Comparison of ENCODE assay signal across 1 cellular context in the genomic region with DNA sequence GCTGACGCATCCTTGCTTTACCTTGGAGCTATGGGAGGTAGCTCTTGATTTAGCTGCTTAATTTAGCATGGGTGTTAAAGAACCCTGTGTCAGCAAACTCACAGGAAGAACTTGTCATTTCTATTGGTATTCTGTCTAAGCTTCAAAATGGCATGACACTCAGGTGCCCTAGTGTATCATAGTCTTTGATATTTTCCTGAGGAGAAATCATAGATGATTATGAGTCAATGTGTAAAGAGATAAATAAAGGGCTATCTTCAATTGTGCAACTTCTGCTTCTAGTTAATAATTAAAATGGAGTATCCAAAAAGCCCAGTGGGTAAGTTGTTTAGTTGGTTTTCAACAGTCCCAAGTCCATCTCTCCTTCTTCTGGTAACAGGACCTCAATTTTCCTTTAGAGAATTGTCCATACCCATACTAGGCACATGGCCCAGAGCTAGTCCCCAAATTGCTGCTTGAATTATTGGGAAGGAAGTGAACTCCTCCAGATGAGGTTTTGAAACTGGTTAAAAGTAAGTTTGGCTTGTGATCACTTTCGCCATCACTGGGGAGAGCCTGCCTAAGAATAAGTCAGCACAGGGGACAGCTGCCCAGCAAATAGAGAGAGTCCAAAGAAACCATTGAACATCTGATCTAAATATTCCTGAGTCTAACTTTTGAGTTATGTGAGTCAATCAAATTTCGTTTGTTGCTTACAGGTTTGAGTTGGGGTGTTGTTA.
TF ChIP-seq lines count a peak whose summit lies in the region.

No MANE protein-coding gene starts in this region.

TF ChIP-seq in GM12878, 131 proteins besides CTCF, POLR2A, EP300 and RAD21 (continued from another document and continues in another):
- TF ChIP-seq, protein P1, sequence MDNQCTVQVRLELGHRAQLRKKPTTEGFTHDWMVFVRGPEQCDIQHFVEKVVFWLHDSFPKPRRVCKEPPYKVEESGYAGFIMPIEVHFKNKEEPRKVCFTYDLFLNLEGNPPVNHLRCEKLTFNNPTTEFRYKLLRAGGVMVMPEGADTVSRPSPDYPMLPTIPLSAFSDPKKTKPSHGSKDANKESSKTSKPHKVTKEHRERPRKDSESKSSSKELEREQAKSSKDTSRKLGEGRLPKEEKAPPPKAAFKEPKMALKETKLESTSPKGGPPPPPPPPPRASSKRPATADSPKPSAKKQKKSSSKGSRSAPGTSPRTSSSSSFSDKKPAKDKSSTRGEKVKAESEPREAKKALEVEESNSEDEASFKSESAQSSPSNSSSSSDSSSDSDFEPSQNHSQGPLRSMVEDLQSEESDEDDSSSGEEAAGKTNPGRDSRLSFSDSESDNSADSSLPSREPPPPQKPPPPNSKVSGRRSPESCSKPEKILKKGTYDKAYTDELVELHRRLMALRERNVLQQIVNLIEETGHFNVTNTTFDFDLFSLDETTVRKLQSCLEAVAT (IDR thresholded peaks at IDR 0.05) = no peak
- 0 out of 4 replicates have a peak, but pooled peaks of 1 of the 2 experiments have one; percentile 12 for TF ChIP-seq BHLHE40 (IDR thresholded peaks at IDR 0.05; ENCODE audit: borderline replicate concordance in 1 of 2, low read depth in 2 of 2, low read length in 1 of 2)
- TF ChIP-seq MYB (IDR thresholded peaks at IDR 0.05; ENCODE audit: borderline replicate concordance, low read depth, low read length) = no peak
- TF ChIP-seq, protein P2, sequence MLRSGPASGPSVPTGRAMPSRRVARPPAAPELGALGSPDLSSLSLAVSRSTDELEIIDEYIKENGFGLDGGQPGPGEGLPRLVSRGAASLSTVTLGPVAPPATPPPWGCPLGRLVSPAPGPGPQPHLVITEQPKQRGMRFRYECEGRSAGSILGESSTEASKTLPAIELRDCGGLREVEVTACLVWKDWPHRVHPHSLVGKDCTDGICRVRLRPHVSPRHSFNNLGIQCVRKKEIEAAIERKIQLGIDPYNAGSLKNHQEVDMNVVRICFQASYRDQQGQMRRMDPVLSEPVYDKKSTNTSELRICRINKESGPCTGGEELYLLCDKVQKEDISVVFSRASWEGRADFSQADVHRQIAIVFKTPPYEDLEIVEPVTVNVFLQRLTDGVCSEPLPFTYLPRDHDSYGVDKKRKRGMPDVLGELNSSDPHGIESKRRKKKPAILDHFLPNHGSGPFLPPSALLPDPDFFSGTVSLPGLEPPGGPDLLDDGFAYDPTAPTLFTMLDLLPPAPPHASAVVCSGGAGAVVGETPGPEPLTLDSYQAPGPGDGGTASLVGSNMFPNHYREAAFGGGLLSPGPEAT (IDR thresholded peaks at IDR 0.05; ENCODE audit: low read depth) = no peak
- no peak for TF ChIP-seq CREB1 (IDR thresholded peaks at IDR 0.05; ENCODE audit: low read depth)
- no peak for TF ChIP-seq ZNF274 (IDR thresholded peaks at IDR 0.05; ENCODE audit: insufficient read depth, insufficient read length)
- TF ChIP-seq, protein P3, sequence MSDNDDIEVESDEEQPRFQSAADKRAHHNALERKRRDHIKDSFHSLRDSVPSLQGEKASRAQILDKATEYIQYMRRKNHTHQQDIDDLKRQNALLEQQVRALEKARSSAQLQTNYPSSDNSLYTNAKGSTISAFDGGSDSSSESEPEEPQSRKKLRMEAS (IDR thresholded peaks at IDR 0.05; ENCODE audit: low read depth, low read length) = no peak
- no peak for TF ChIP-seq TARDBP (IDR thresholded peaks at IDR 0.05; ENCODE audit: borderline replicate concordance)
- no peak for TF ChIP-seq BMI1 (IDR thresholded peaks at IDR 0.05; ENCODE audit: borderline replicate concordance)
- TF ChIP-seq BCL11A (IDR thresholded peaks at IDR 0.05; ENCODE audit: low read depth, low read length) = no peak
- TF ChIP-seq SUPT20H (IDR thresholded peaks at IDR 0.05; ENCODE audit: borderline replicate concordance, control insufficient read depth, low read depth, low read length) = no peak
- peak; percentile 35; the same call in 1 of the 2 replicates for TF ChIP-seq SPI1 (IDR thresholded peaks at IDR 0.05; ENCODE audit: borderline replicate concordance, insufficient read depth, low read depth, low read length)
- no peak for TF ChIP-seq ZNF207 (IDR thresholded peaks at IDR 0.05; ENCODE audit: borderline replicate concordance)
- TF ChIP-seq SREBF2 (IDR thresholded peaks at IDR 0.05; ENCODE audit: low read length) = no peak
- TF ChIP-seq ASH2L (IDR thresholded peaks at IDR 0.05; ENCODE audit: borderline replicate concordance, low read depth) = no peak
- TF ChIP-seq NR2C2 (IDR thresholded peaks at IDR 0.05; ENCODE audit: borderline replicate concordance, control insufficient read depth, insufficient read length, low read depth) = no peak
- TF ChIP-seq ZZZ3 (IDR thresholded peaks at IDR 0.05; ENCODE audit: control insufficient read depth, insufficient read length, low read depth) = no peak
- no peak for TF ChIP-seq RB1 (IDR thresholded peaks at IDR 0.05; ENCODE audit: borderline replicate concordance)
- TF ChIP-seq SRF (IDR thresholded peaks at IDR 0.05; ENCODE audit: low read depth in 2 of 2, low read length in 2 of 2) = no peak
- TF ChIP-seq WRNIP1 (IDR thresholded peaks at IDR 0.05; ENCODE audit: borderline replicate concordance, low read depth, low read length) = no peak
- no peak for TF ChIP-seq CBX5 (IDR thresholded peaks at IDR 0.05; ENCODE audit: low read depth)
- TF ChIP-seq, protein P4, sequence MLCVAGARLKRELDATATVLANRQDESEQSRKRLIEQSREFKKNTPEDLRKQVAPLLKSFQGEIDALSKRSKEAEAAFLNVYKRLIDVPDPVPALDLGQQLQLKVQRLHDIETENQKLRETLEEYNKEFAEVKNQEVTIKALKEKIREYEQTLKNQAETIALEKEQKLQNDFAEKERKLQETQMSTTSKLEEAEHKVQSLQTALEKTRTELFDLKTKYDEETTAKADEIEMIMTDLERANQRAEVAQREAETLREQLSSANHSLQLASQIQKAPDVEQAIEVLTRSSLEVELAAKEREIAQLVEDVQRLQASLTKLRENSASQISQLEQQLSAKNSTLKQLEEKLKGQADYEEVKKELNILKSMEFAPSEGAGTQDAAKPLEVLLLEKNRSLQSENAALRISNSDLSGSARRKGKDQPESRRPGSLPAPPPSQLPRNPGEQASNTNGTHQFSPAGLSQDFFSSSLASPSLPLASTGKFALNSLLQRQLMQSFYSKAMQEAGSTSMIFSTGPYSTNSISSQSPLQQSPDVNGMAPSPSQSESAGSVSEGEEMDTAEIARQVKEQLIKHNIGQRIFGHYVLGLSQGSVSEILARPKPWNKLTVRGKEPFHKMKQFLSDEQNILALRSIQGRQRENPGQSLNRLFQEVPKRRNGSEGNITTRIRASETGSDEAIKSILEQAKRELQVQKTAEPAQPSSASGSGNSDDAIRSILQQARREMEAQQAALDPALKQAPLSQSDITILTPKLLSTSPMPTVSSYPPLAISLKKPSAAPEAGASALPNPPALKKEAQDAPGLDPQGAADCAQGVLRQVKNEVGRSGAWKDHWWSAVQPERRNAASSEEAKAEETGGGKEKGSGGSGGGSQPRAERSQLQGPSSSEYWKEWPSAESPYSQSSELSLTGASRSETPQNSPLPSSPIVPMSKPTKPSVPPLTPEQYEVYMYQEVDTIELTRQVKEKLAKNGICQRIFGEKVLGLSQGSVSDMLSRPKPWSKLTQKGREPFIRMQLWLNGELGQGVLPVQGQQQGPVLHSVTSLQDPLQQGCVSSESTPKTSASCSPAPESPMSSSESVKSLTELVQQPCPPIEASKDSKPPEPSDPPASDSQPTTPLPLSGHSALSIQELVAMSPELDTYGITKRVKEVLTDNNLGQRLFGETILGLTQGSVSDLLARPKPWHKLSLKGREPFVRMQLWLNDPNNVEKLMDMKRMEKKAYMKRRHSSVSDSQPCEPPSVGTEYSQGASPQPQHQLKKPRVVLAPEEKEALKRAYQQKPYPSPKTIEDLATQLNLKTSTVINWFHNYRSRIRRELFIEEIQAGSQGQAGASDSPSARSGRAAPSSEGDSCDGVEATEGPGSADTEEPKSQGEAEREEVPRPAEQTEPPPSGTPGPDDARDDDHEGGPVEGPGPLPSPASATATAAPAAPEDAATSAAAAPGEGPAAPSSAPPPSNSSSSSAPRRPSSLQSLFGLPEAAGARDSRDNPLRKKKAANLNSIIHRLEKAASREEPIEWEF (IDR thresholded peaks at IDR 0.05; ENCODE audit: insufficient replicate concordance, low read depth, low read length) = no peak
- TF ChIP-seq KLF5 (IDR thresholded peaks at IDR 0.05; ENCODE audit: partially characterized antibody) = no peak
- TF ChIP-seq CREM (IDR thresholded peaks at IDR 0.05; ENCODE audit: low read depth) = no peak
- no peak for TF ChIP-seq NR2F1 (conservative IDR thresholded peaks at IDR 0.05)
- TF ChIP-seq MTA2 (IDR thresholded peaks at IDR 0.05; ENCODE audit: low read depth) = no peak
- no peak for TF ChIP-seq YY1 (IDR thresholded peaks at IDR 0.05; ENCODE audit: low read depth, low read length)
- TF ChIP-seq NRF1 (conservative IDR thresholded peaks at IDR 0.05; ENCODE audit: low read depth, low read length) = no peak
- peak; percentile 23; the same call in 1 of the 2 replicates for TF ChIP-seq ZNF24 (IDR thresholded peaks at IDR 0.05)
- no peak for TF ChIP-seq ESRRA (IDR thresholded peaks at IDR 0.05; ENCODE audit: low read length)
- TF ChIP-seq NFYA (IDR thresholded peaks at IDR 0.05; ENCODE audit: borderline replicate concordance, low read depth, low read length) = no peak
- no peak for TF ChIP-seq HDAC2 (IDR thresholded peaks at IDR 0.05)
- TF ChIP-seq TAF1 (IDR thresholded peaks at IDR 0.05; ENCODE audit: borderline replicate concordance, low read depth, low read length) = no peak
- TF ChIP-seq KDM1A (IDR thresholded peaks at IDR 0.05; ENCODE audit: borderline replicate concordance) = no peak
- no peak for TF ChIP-seq MXI1 (IDR thresholded peaks at IDR 0.05; ENCODE audit: low read depth, low read length)
- TF ChIP-seq HDAC6 (IDR thresholded peaks at IDR 0.05; ENCODE audit: unreplicated experiment) = no peak
- TF ChIP-seq, protein P5, sequence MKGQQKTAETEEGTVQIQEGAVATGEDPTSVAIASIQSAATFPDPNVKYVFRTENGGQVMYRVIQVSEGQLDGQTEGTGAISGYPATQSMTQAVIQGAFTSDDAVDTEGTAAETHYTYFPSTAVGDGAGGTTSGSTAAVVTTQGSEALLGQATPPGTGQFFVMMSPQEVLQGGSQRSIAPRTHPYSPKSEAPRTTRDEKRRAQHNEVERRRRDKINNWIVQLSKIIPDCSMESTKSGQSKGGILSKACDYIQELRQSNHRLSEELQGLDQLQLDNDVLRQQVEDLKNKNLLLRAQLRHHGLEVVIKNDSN (IDR thresholded peaks at IDR 0.05; ENCODE audit: borderline replicate concordance, extremely low read length, insufficient read depth, low read depth, low read length) = no peak
- TF ChIP-seq, protein P6, sequence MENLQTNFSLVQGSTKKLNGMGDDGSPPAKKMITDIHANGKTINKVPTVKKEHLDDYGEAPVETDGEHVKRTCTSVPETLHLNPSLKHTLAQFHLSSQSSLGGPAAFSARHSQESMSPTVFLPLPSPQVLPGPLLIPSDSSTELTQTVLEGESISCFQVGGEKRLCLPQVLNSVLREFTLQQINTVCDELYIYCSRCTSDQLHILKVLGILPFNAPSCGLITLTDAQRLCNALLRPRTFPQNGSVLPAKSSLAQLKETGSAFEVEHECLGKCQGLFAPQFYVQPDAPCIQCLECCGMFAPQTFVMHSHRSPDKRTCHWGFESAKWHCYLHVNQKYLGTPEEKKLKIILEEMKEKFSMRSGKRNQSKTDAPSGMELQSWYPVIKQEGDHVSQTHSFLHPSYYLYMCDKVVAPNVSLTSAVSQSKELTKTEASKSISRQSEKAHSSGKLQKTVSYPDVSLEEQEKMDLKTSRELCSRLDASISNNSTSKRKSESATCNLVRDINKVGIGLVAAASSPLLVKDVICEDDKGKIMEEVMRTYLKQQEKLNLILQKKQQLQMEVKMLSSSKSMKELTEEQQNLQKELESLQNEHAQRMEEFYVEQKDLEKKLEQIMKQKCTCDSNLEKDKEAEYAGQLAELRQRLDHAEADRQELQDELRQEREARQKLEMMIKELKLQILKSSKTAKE (IDR thresholded peaks at IDR 0.05; ENCODE audit: low read depth, poor library complexity, severe bottlenecking) = no peak
- TF ChIP-seq, protein P7, sequence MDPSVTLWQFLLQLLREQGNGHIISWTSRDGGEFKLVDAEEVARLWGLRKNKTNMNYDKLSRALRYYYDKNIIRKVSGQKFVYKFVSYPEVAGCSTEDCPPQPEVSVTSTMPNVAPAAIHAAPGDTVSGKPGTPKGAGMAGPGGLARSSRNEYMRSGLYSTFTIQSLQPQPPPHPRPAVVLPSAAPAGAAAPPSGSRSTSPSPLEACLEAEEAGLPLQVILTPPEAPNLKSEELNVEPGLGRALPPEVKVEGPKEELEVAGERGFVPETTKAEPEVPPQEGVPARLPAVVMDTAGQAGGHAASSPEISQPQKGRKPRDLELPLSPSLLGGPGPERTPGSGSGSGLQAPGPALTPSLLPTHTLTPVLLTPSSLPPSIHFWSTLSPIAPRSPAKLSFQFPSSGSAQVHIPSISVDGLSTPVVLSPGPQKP (IDR thresholded peaks at IDR 0.05; ENCODE audit: low read depth, low read length) = no peak
- TF ChIP-seq BACH1 (IDR thresholded peaks at IDR 0.05; ENCODE audit: borderline replicate concordance) = no peak
- no peak for TF ChIP-seq PAX5 (IDR thresholded peaks at IDR 0.05; ENCODE audit: borderline replicate concordance, low read depth, low read length)
- no peak for TF ChIP-seq STAT1 (conservative IDR thresholded peaks at IDR 0.05)
- no peak for TF ChIP-seq IRF4 (IDR thresholded peaks at IDR 0.05; ENCODE audit: low read depth, low read length)
- TF ChIP-seq IKZF2 (IDR thresholded peaks at IDR 0.05) = peak; percentile 54 to 64; a peak in 3 of 4 replicates
- TF ChIP-seq, protein P8, sequence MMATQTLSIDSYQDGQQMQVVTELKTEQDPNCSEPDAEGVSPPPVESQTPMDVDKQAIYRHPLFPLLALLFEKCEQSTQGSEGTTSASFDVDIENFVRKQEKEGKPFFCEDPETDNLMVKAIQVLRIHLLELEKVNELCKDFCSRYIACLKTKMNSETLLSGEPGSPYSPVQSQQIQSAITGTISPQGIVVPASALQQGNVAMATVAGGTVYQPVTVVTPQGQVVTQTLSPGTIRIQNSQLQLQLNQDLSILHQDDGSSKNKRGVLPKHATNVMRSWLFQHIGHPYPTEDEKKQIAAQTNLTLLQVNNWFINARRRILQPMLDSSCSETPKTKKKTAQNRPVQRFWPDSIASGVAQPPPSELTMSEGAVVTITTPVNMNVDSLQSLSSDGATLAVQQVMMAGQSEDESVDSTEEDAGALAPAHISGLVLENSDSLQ (IDR thresholded peaks at IDR 0.05) = no peak
- TF ChIP-seq ZSCAN29 (IDR thresholded peaks at IDR 0.05) = 0 out of 2 replicates have a peak, but pooled peaks have one; percentile 52
- no peak for TF ChIP-seq CBFB (IDR thresholded peaks at IDR 0.05; ENCODE audit: low read depth)
- TF ChIP-seq EED (IDR thresholded peaks at IDR 0.05; ENCODE audit: low read depth) = no peak; the same call in 1 of the 2 replicates
- no peak for TF ChIP-seq SMC3 (IDR thresholded peaks at IDR 0.05; ENCODE audit: borderline replicate concordance, low read length)
- TF ChIP-seq, protein P9, sequence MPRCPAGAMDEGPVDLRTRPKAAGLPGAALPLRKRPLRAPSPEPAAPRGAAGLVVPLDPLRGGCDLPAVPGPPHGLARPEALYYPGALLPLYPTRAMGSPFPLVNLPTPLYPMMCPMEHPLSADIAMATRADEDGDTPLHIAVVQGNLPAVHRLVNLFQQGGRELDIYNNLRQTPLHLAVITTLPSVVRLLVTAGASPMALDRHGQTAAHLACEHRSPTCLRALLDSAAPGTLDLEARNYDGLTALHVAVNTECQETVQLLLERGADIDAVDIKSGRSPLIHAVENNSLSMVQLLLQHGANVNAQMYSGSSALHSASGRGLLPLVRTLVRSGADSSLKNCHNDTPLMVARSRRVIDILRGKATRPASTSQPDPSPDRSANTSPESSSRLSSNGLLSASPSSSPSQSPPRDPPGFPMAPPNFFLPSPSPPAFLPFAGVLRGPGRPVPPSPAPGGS (IDR thresholded peaks at IDR 0.05; ENCODE audit: borderline replicate concordance, insufficient read depth, low read depth, low read length, poor library complexity, severe bottlenecking) = no peak
- no peak for TF ChIP-seq RCOR1 (conservative IDR thresholded peaks at IDR 0.05; ENCODE audit: low read depth, low read length)
